ENCODE assay signal across 15 cellular contexts in genomic region chr17:21170829-21171228, GRCh38. TPM values are rescaled to one million over a fixed set of nuclear protein-coding genes. Genes with fewer than 3 reads are reported as not detected.
DNase-seq lines count a peak whose midpoint lies in the region; ATAC-seq, FAIRE-seq and TF ChIP-seq lines count a peak whose summit lies in the region.
"Had no signal": no experiment of that assay in that cellular context is flagged by ENCODE, and none has a peak within 500 bp of the region (broad histone marks: within the 10 kb centered on the region; RNA-seq: fewer than 3 reads in every experiment).

No MANE protein-coding gene starts in this region.

- H3K27ac Mint-ChIP-seq in activated CD4-positive, alpha-beta T cell treated with anti-CD3 and anti-CD28 coated beads for 36 hours = peak overlapping the region; percentile 8
- H3K27ac Mint-ChIP-seq in T-helper 17 cell = peak overlapping the region; percentile 80
- peak overlapping the region; percentile 78 for H3K27ac Mint-ChIP-seq in stimulated activated memory B cell treated with anti-CD40 and anti-IgM and Interleukin-4, amounts not matched to agents 10 μg/mL and 1 μg/mL and 100 μg/mL, for 72 hours

- CTCF ChIA-PET in activated CD4-positive, alpha-beta T cell treated with anti-CD3 and anti-CD28 coated beads for 36 hours (lab: Charles Lee) = interaction anchor here (0.7 kb wide), 1 partner anchor 363 kb away, joined by 3 read pairs; no protein-coding TSS in a partner anchor

- ATAC-seq in activated CD4-positive, alpha-beta T cell treated with anti-CD3 and anti-CD28 coated beads for 36 hours = no peak
- no peak for ATAC-seq in T-helper 17 cell
- ATAC-seq in gastroesophageal sphincter = no peak
- ATAC-seq in stimulated activated memory B cell treated with anti-CD40 and anti-IgM and Interleukin-4, amounts not matched to agents 10 μg/mL and 1 μg/mL and 100 μg/mL, for 72 hours = no peak
- ATAC-seq: left colon; naive thymus-derived CD8-positive, alpha-beta T cell had no signal

- no peak overlapping the region for H3K4me3 Mint-ChIP-seq in activated CD4-positive, alpha-beta T cell treated with anti-CD3 and anti-CD28 coated beads for 36 hours
- no peak overlapping the region for H3K4me3 Mint-ChIP-seq in T-helper 17 cell
- no peak overlapping the region for H3K4me3 Mint-ChIP-seq in stimulated activated memory B cell treated with anti-CD40 and anti-IgM and Interleukin-4, amounts not matched to agents 10 μg/mL and 1 μg/mL and 100 μg/mL, for 72 hours
- H3K4me3 Mint-ChIP-seq: naive thymus-derived CD8-positive, alpha-beta T cell had no signal

- DNase-seq in activated CD4-positive, alpha-beta T cell treated with anti-CD3 and anti-CD28 coated beads for 36 hours = no peak
- no peak for DNase-seq in activated CD4-positive, alpha-beta T cell treated with anti-CD3 and anti-CD28 coated beads, Interleukin-2, amount 50 U/mL, for 1 hour
- no peak for DNase-seq in T-helper 17 cell
- no peak for DNase-seq in GM12892 (ENCODE audit: insufficient read length)
- no peak for DNase-seq in NCI-H1048 (lab: John Stamatoyannopoulos, UW)
- no peak for DNase-seq in NCI-H526 treated with DMSO at 0.1 percent for 48 hours (lab: John Stamatoyannopoulos, UW)
- DNase-seq: activated CD4-positive, alpha-beta T cell treated with anti-CD3 and anti-CD28 coated beads, Interleukin-2, amount 50 U/mL, for 4 hours; HCEC 1CT; left colon; naive thymus-derived CD8-positive, alpha-beta T cell; NCI-H1436 treated with DMSO at 0.1 percent for 48 hours; NCI-H345 had no signal

- no peak for TF ChIP-seq EP300 in gastroesophageal sphincter (IDR thresholded peaks at IDR 0.05)

- H3K36me3 ChIP-seq in gastroesophageal sphincter = peaks cover 0 to 37% of the 10 kb centered on the region in 2 donors

- peaks cover 4 to 54% (median 21%) of the 10 kb centered on the region in 3 donors for H3K4me1 ChIP-seq in gastroesophageal sphincter

- POLR2A ChIA-PET in activated CD4-positive, alpha-beta T cell treated with anti-CD3 and anti-CD28 coated beads for 36 hours (lab: Charles Lee) = interaction anchor here (0.5 kb wide), 1 partner anchor 369 kb away, joined by 4 read pairs; no protein-coding TSS in a partner anchor

- H3K27ac ChIP-seq in gastroesophageal sphincter = peak overlapping the region in 3 of 4 donors; percentile 17 to 54 (median 27)

- peaks cover 15% of the 10 kb centered on the region for H3K36me3 Mint-ChIP-seq in activated CD4-positive, alpha-beta T cell treated with anti-CD3 and anti-CD28 coated beads for 36 hours (ENCODE audit: low read depth)
- H3K36me3 Mint-ChIP-seq in T-helper 17 cell (ENCODE audit: low read depth) = peaks cover 8% of the 10 kb centered on the region
- peaks cover 23% of the 10 kb centered on the region for H3K36me3 Mint-ChIP-seq in stimulated activated memory B cell treated with anti-CD40 and anti-IgM and Interleukin-4, amounts not matched to agents 10 μg/mL and 1 μg/mL and 100 μg/mL, for 72 hours

- H3K27me3 ChIP-seq in gastroesophageal sphincter = no peaks in the 10 kb centered on the region

- H3K4me1 Mint-ChIP-seq in activated CD4-positive, alpha-beta T cell treated with anti-CD3 and anti-CD28 coated beads for 36 hours = peaks cover 25% of the 10 kb centered on the region
- peaks cover 15% of the 10 kb centered on the region for H3K4me1 Mint-ChIP-seq in T-helper 17 cell
- H3K4me1 Mint-ChIP-seq in stimulated activated memory B cell treated with anti-CD40 and anti-IgM and Interleukin-4, amounts not matched to agents 10 μg/mL and 1 μg/mL and 100 μg/mL, for 72 hours = peaks cover 23% of the 10 kb centered on the region

- H3K9me3 ChIP-seq in T-helper 17 cell (ENCODE audit: control insufficient read depth, low read length, poor library complexity, severe bottlenecking) (no peaks in the 10 kb centered on the region), gastroesophageal sphincter (no peaks in the 10 kb centered on the region)

- no peak for FAIRE-seq in GM12892 (lab: Jason Lieb, UNC)
- FAIRE-seq: A204.1 had no signal

- H3K4me3 ChIP-seq in gastroesophageal sphincter = no peak overlapping the region

- TF ChIP-seq CTCF in gastroesophageal sphincter (IDR thresholded peaks at IDR 0.05) = no peak

- no peaks in the 10 kb centered on the region for H3K27me3 Mint-ChIP-seq in activated CD4-positive, alpha-beta T cell treated with anti-CD3 and anti-CD28 coated beads for 36 hours
- H3K27me3 Mint-ChIP-seq in T-helper 17 cell = no peaks in the 10 kb centered on the region
- H3K27me3 Mint-ChIP-seq in stimulated activated memory B cell treated with anti-CD40 and anti-IgM and Interleukin-4, amounts not matched to agents 10 μg/mL and 1 μg/mL and 100 μg/mL, for 72 hours = no peaks in the 10 kb centered on the region
- H3K27me3 Mint-ChIP-seq: naive thymus-derived CD8-positive, alpha-beta T cell had no signal

- no peaks in the 10 kb centered on the region for H3K9me3 Mint-ChIP-seq in activated CD4-positive, alpha-beta T cell treated with anti-CD3 and anti-CD28 coated beads for 36 hours (ENCODE audit: low read depth)
- H3K9me3 Mint-ChIP-seq in stimulated activated memory B cell treated with anti-CD40 and anti-IgM and Interleukin-4, amounts not matched to agents 10 μg/mL and 1 μg/mL and 100 μg/mL, for 72 hours = no peaks in the 10 kb centered on the region
- H3K9me3 Mint-ChIP-seq: naive thymus-derived CD8-positive, alpha-beta T cell had no signal

- TF ChIP-seq POLR2A in gastroesophageal sphincter (IDR thresholded peaks at IDR 0.05) (no peak), GM12892 (IDR thresholded peaks at IDR 0.05; ENCODE audit: low read depth, low read length) (no peak)

- WGBS in gastroesophageal sphincter (ENCODE audit: low coverage in 1 of 2), 2 donors = 58 to 66% methylated on average over 3 of the region's 8 CpGs

- intact Hi-C loops in activated CD4-positive, alpha-beta T cell treated with anti-CD3 and anti-CD28 coated beads for 36 hours (cut with DNase I, micrococcal nuclease) = no loop called here

RNA-seq across cellular contexts. Expression of gene TMEM11, which starts 43.1 kb away (rescaled TPM):
- total RNA-seq in activated CD4-positive, alpha-beta T cell treated with anti-CD3 and anti-CD28 coated beads for 36 hours = 10 to 100 TPM; 28.9 to 40.4 TPM
- total RNA-seq in T-helper 17 cell (10 to 100 TPM; 10.3 to 17.2 TPM), gastroesophageal sphincter (10 to 100 TPM; 14.8 to 24.5 (median 22.1) TPM)
- polyA plus RNA-seq in GM12892 (2012; ENCODE audit: missing spikeins) = 14.9 TPM

RNA-seq across cellular contexts. Expression of gene DHRS7B, which starts 44.1 kb away (rescaled TPM):
- total RNA-seq in activated CD4-positive, alpha-beta T cell treated with anti-CD3 and anti-CD28 coated beads for 36 hours = 10 to 100 TPM; 12.8 to 15.0 TPM
- total RNA-seq in T-helper 17 cell (1 to 10 TPM; 6.7 to 7.0 TPM), gastroesophageal sphincter (10 to 100 TPM; 17.0 to 44.2 (median 37.4) TPM)
- polyA plus RNA-seq in GM12892 (2012; ENCODE audit: missing spikeins) = 9.2 TPM

Comparison
In these comparisons a context has a peak if more than half of its experiments do, and no peak if none do; other contexts are left out.
1. H3K27ac Mint-ChIP-seq: peak in every context shown above with its lines; median percentile 80 in T-helper 17 cell; 78 in stimulated activated memory B cell treated with anti-CD40 and anti-IgM and Interleukin-4, amounts not matched to agents 10 μg/mL and 1 μg/mL and 100 μg/mL, for 72 hours; 8 in activated CD4-positive, alpha-beta T cell treated with anti-CD3 and anti-CD28 coated beads for 36 hours.